19 cellular contexts compared by ENCODE assay signal in the genomic region with DNA sequence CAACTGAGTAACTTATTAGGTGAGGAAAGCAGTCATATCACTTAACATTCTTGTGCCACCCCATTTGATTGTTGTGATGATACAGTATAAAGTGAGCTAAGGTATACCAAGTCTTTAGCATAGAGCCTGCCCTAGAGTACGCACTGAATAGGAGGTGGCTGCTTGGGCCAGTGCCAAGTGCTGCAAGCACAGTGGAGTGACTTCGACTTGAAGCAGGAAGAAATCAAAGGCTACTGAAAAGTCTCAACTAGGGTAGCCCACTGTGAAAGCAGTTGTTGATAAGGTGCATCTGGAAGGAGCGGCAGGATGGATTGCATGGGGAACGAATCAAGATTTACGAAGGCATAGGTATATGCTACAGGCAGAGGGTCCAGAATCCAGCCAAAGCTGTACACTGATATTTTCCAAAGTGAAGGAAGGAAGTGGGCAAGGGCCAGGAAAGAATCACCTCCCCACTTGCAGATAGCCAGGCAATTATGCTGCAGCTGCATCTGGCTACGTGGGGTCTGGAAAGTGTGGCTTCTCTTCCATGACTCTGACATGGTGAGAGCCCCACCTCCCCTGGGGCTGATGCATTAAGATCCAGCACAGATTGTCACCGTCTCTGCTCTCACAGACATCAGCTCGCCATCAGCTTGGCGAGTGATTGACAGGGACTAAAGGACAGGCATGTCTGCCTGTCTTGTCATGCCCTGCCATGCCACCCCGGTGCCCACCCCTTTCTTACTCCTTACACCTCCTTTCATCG.
DNase-seq lines count a peak whose midpoint lies in the region; ATAC-seq and TF ChIP-seq lines count a peak whose summit lies in the region.
"Had no signal": no experiment of that assay in that cellular context is flagged by ENCODE, and none has a peak within 500 bp of the region (broad histone marks: within the 10 kb centered on the region; RNA-seq: fewer than 3 reads in every experiment).

No MANE protein-coding gene starts in this region.

- no peak overlapping the region for H2AFZ ChIP-seq in SK-N-SH (ENCODE audit: low read depth)

- TF ChIP-seq EP300 in SK-N-SH (IDR thresholded peaks at IDR 0.05; ENCODE audit: borderline replicate concordance in 1 of 2, low read depth in 1 of 2, low read length in 1 of 2): peak in 1 of 2 experiments; percentile 97; a peak in 2 of 4 replicates

- intact Hi-C loops in left lung (cut with DNase I) (no loop called here), A673 (cut with micrococcal nuclease; ENCODE audit: unreplicated experiment) (no loop called here)

- 31% methylated on average over 11 of the region's 11 CpGs for WGBS in SK-N-SH (ENCODE audit: low lambda C conversion rate)

- H3K9ac ChIP-seq in SK-N-SH: no peak overlapping the region

- ATAC-seq in left lung (peak; percentile 19), omental fat pad (ENCODE audit: low FRiP score) (no peak)
- ATAC-seq: PC-3 had no signal

- H3K4me1 ChIP-seq in BE2C: peaks cover 76% of the 10 kb centered on the region
- peaks cover 0 to 78% of the 10 kb centered on the region in 2 experiments; a peak in 2 of 4 replicates for H3K4me1 ChIP-seq in SK-N-SH (ENCODE audit: control insufficient read depth in 1 of 2, insufficient read depth in 2 of 2, low read depth in 1 of 2, low read length in 1 of 2)
- H3K4me1 ChIP-seq in left lung: no peaks in the 10 kb centered on the region
- H3K4me1 ChIP-seq in A673 (ENCODE audit: insufficient read depth, low read length, poor library complexity, severe bottlenecking): no peaks in the 10 kb centered on the region

- no peaks in the 10 kb centered on the region for H3K27me3 ChIP-seq in BE2C
- H3K27me3 ChIP-seq in SK-N-SH (ENCODE audit: insufficient read depth): no peaks in the 10 kb centered on the region
- peaks cover 0 to 39% of the 10 kb centered on the region in 2 donors for H3K27me3 ChIP-seq in left lung
- peaks cover 19% of the 10 kb centered on the region for H3K27me3 ChIP-seq in A673 (replicated peaks; ENCODE audit: insufficient read depth, low read depth, low read length, poor library complexity)

- H3K36me3 ChIP-seq in BE2C (no peaks in the 10 kb centered on the region), SK-N-SH (replicated peaks in 1 of 2; ENCODE audit: control insufficient read depth in 1 of 2, insufficient read depth in 2 of 2, low read length in 1 of 2) (no peaks in the 10 kb centered on the region), left lung (no peaks in the 10 kb centered on the region), A673 (ENCODE audit: insufficient read depth, low read length, poor library complexity, severe bottlenecking) (no peaks in the 10 kb centered on the region)

- H3K9me3 ChIP-seq in BE2C (no peaks in the 10 kb centered on the region), SK-N-SH (no peaks in the 10 kb centered on the region), left lung (no peaks in the 10 kb centered on the region), A673 (ENCODE audit: low read depth, low read length, poor library complexity, severe bottlenecking) (no peaks in the 10 kb centered on the region)

- no peak overlapping the region for H3K4me2 ChIP-seq in SK-N-SH

- H3K4me3 ChIP-seq in BE2C (ENCODE audit: low read depth, low read length): peak overlapping the region; percentile 31
- H3K4me3 ChIP-seq in SK-N-SH (ENCODE audit: low read depth in 2 of 2, low read length in 1 of 2): no peak overlapping the region; a peak in 1 of 4 replicates
- no peak overlapping the region for H3K4me3 ChIP-seq in left lung
- H3K4me3 ChIP-seq in A673 (ENCODE audit: low read depth, low read length, poor library complexity, severe bottlenecking): no peak overlapping the region
- H3K4me3 ChIP-seq: dorsolateral prefrontal cortex had no signal

- no peaks in the 10 kb centered on the region for H4K20me1 ChIP-seq in SK-N-SH (ENCODE audit: insufficient read depth)

- no peak for TF ChIP-seq CTCF in BE2C (IDR thresholded peaks at IDR 0.05; ENCODE audit: low read depth, low read length)
- no peak for TF ChIP-seq CTCF in SK-N-SH (IDR thresholded peaks at IDR 0.05)
- TF ChIP-seq CTCF in left lung (IDR thresholded peaks at IDR 0.05): no peak
- no peak for TF ChIP-seq CTCF in omental fat pad (IDR thresholded peaks at IDR 0.05)
- TF ChIP-seq CTCF in A673 (conservative IDR thresholded peaks at IDR 0.05; ENCODE audit: low read depth, low read length): no peak

- TF ChIP-seq RAD21 in SK-N-SH (IDR thresholded peaks at IDR 0.05; ENCODE audit: low read length): peak; percentile 41

- H3F3A ChIP-seq in SK-N-SH (replicated peaks; ENCODE audit: insufficient read depth): no peaks in the 10 kb centered on the region

- H3K79me2 ChIP-seq in SK-N-SH (ENCODE audit: insufficient read depth): no peaks in the 10 kb centered on the region

- POLR2A ChIA-PET in SK-N-SH (lab: Yijun Ruan, JAX): no interaction called here
- POLR2A ChIA-PET in A673 (lab: Charles Lee; ENCODE audit: low non-redundant PET): no interaction called here

- H3K27ac ChIP-seq in SK-N-SH (ENCODE audit: low read depth in 2 of 2, low read length in 1 of 2) (peak overlapping the region in 1 of 2 experiments; percentile 97; a peak in 2 of 4 replicates), left lung (no peak overlapping the region), A673 (ENCODE audit: low read depth, low read length, poor library complexity, severe bottlenecking) (no peak overlapping the region)

- no TSS peak for BruUV-seq in A673 (replicated peaks; lab: Mats Ljungman, UMichigan)

- no peaks in the 10 kb centered on the region for H3K9me2 ChIP-seq in SK-N-SH

- DNase-seq in NCI-H1436 (lab: John Stamatoyannopoulos, UW) (peak; percentile 30), NCI-H1436 treated with DMSO at 0.1 percent for 48 hours (lab: John Stamatoyannopoulos, UW) (no peak), BE2C (peak; percentile 94), SK-N-SH (peak; percentile 74), left lung (no peak), omental fat pad (ENCODE audit: low spot score) (no peak), A673 (ENCODE audit: low spot score) (no peak), activated gamma-delta T cell (lab: John Stamatoyannopoulos, UW) (no peak)
- DNase-seq: activated CD4-positive, alpha-beta memory T cell treated with anti-CD3 and anti-CD28 coated beads for 36 hours; activated CD4-positive, CD25-positive, alpha-beta regulatory T cell; activated CD8-positive, alpha-beta memory T cell treated with anti-CD3 and anti-CD28 coated beads, Interleukin-2, amount 50 U/mL, for 48 hours; activated naive CD8-positive, alpha-beta T cell treated with anti-CD3 and anti-CD28 coated beads, Interleukin-2, amount 10 ng/mL, durations not matched to agents 7 days and 5 days; cerebellar nuclear complex; H7; NCI-H1694; NCI-H446; PC-3; SHP77 had no signal

- CTCF ChIA-PET in SK-N-SH (lab: Yijun Ruan, JAX): interaction anchor here (0.6 to 1.8 kb wide), 6 partner anchors 9 to 672 kb away, joined by 3 to 6 read pairs (median 4); no protein-coding TSS in a partner anchor
- CTCF ChIA-PET in A673 (lab: Charles Lee): no interaction called here

TF ChIP-seq in SK-N-SH, 30 proteins besides CTCF, POLR2A, EP300 and RAD21 (continues in another document):
- TF ChIP-seq GABPA (IDR thresholded peaks at IDR 0.05; ENCODE audit: low read depth): no peak
- TF ChIP-seq NRF1 (IDR thresholded peaks at IDR 0.05; ENCODE audit: low read depth, low read length): no peak
- TF ChIP-seq MEF2A (IDR thresholded peaks at IDR 0.05; ENCODE audit: borderline replicate concordance, low read depth): no peak
- no peak for TF ChIP-seq TAF1 (IDR thresholded peaks at IDR 0.05; ENCODE audit: borderline replicate concordance, low read depth, low read length)
- TF ChIP-seq YY1 (IDR thresholded peaks at IDR 0.05; ENCODE audit: low read depth): no peak
- TF ChIP-seq FOXJ3 (CRISPR knock-in tag; IDR thresholded peaks at IDR 0.05): peak; percentile 96
- TF ChIP-seq, protein P1, sequence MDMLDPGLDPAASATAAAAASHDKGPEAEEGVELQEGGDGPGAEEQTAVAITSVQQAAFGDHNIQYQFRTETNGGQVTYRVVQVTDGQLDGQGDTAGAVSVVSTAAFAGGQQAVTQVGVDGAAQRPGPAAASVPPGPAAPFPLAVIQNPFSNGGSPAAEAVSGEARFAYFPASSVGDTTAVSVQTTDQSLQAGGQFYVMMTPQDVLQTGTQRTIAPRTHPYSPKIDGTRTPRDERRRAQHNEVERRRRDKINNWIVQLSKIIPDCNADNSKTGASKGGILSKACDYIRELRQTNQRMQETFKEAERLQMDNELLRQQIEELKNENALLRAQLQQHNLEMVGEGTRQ (IDR thresholded peaks at IDR 0.05; ENCODE audit: borderline replicate concordance, low read depth, low read length): no peak
- peak; percentile 40 for TF ChIP-seq PBX3 (IDR thresholded peaks at IDR 0.05)
- TF ChIP-seq RXRA (IDR thresholded peaks at IDR 0.05; ENCODE audit: borderline replicate concordance, low read depth): no peak
- TF ChIP-seq MXI1 (IDR thresholded peaks at IDR 0.05; ENCODE audit: low read depth, low read length): peak; percentile 69; the same call in 1 of the 2 replicates
- TF ChIP-seq TEAD4 (IDR thresholded peaks at IDR 0.05; ENCODE audit: borderline replicate concordance, insufficient read depth): no peak
- no peak for TF ChIP-seq ZBTB33 (IDR thresholded peaks at IDR 0.05; ENCODE audit: borderline replicate concordance, low read depth)

Comparison
In these comparisons a context has a peak if more than half of its experiments do, and no peak if none do; other contexts are left out.
1. DNase-seq: peak in NCI-H1436 (single experiment), BE2C (single experiment) and SK-N-SH (single experiment); none in NCI-H1436 treated with DMSO at 0.1 percent for 48 hours (single experiment), left lung (0 of 2), omental fat pad (single experiment), A673 (single experiment) and activated gamma-delta T cell (single experiment).